ENCODE assay signal across 14 cellular contexts in the genomic region with DNA sequence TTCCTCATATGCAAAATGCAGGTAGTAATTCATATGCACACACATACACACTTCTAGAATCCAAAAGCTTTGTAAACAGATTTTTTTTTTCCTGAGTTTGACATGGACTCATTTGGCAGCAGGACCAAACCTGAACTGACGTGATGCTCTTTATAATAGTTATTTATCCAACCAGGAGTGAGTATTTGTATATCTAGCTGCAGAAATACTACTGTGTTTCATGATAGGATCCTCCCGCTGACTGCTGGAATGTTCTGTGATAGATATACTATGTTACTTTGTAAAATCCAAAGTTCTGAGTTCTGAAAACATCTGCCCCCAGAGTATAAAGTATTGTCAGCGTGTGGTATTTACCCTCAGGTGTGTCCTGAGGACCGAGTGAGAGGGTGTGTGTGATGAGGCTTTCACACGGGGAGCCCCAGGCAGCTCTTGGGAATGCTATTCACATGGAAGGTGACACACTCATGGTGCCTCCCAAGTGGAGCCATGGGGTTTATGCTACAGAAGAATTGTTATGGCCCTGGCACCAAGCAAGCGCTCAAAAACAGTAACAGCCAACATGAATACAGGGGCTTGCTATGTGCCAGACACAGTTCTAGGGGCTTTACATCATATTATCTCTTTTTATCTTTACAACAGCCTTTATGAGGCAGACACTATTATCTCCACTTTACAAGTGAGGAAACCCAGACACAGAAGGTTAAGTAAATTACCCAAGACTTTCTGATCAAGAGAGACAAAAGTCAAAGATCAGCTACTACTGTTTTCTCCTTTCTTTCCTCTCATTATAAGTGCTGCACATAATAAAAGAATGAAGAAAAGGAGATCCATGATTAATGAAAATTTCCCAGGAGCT. TPM values are rescaled to one million over a fixed set of nuclear protein-coding genes. Genes with fewer than 3 reads are reported as not detected.
DNase-seq lines count a peak whose midpoint lies in the region; ATAC-seq and TF ChIP-seq lines count a peak whose summit lies in the region.
"Had no signal": no experiment of that assay in that cellular context is flagged by ENCODE, and none has a peak within 500 bp of the region (broad histone marks: within the 10 kb centered on the region; RNA-seq: fewer than 3 reads in every experiment).

No MANE protein-coding gene starts in this region.

- H3K4me3 ChIP-seq in Loucy (ENCODE audit: low read length, poor library complexity, severe bottlenecking) (peak overlapping the region; percentile 39), brain microvascular endothelial cell (ENCODE audit: low read depth, low read length) (no peak overlapping the region)

- H3K9me2 ChIP-seq in Loucy (replicated peaks; ENCODE audit: low read depth, low read length) = no peaks in the 10 kb centered on the region

- peaks cover 3% of the 10 kb centered on the region; the same call in 1 of the 2 replicates for H3K9me3 ChIP-seq in Loucy (ENCODE audit: insufficient read depth, low read depth, low read length)

- no peak overlapping the region for H3K27ac ChIP-seq in brain microvascular endothelial cell

- DNase-seq in Daoy (ENCODE audit: low read depth) (peak; percentile 15), astrocyte of the hippocampus (ENCODE audit: low read depth, low spot score) (peak; percentile 20), mesothelial cell of epicardium (ENCODE audit: low spot score in 2 of 2, unreplicated experiment in 2 of 2) (no peak), brain microvascular endothelial cell (no peak)
- DNase-seq in activated CD8-positive, alpha-beta T cell treated with anti-CD3 and anti-CD28 coated beads for 36 hours = no peak
- DNase-seq in activated naive CD4-positive, alpha-beta T cell treated with Interleukin-2 at 50 U/mL for 16 hours = no peak
- no peak for DNase-seq in central memory CD4-positive, alpha-beta T cell
- DNase-seq: activated CD4-positive, CD25-positive, alpha-beta regulatory T cell; CD4-positive, CD25-positive, alpha-beta regulatory T cell; effector memory CD8-positive, alpha-beta T cell; NCI-H1436 treated with DMSO at 0.1 percent for 48 hours had no signal

- intact Hi-C loops in activated CD8-positive, alpha-beta T cell treated with anti-CD3 and anti-CD28 coated beads for 36 hours (cut with micrococcal nuclease) = no loop called here

- H3K4me3 Mint-ChIP-seq in mesothelial cell of epicardium = no peak overlapping the region
- no peak overlapping the region for H3K4me3 Mint-ChIP-seq in activated CD8-positive, alpha-beta T cell treated with anti-CD3 and anti-CD28 coated beads for 36 hours
- H3K4me3 Mint-ChIP-seq: CD4-positive, CD25-positive, alpha-beta regulatory T cell; effector memory CD8-positive, alpha-beta T cell had no signal

- peak overlapping the region; percentile 47 for H3K9ac ChIP-seq in Loucy (ENCODE audit: low read depth, low read length, poor library complexity, severe bottlenecking)

- 0 out of 2 replicates have a peak overlapping the region, but pooled peaks have one; percentile 5 for H2AFZ ChIP-seq in Loucy (ENCODE audit: low read length)

- H3K4me2 ChIP-seq in Loucy (ENCODE audit: low read depth, low read length, poor library complexity, severe bottlenecking) = peak overlapping the region; percentile 74

- in situ Hi-C loops in brain microvascular endothelial cell (cut with HindIII; ENCODE audit: low pct_ligation_motif_present, low sequenced_read_pairs) = no loop called here

- H3K4me1 ChIP-seq in Loucy (ENCODE audit: insufficient read depth, low read length, poor library complexity, severe bottlenecking) = peaks cover 32% of the 10 kb centered on the region

- H3K27ac Mint-ChIP-seq in mesothelial cell of epicardium = peak overlapping the region; percentile 41
- H3K27ac Mint-ChIP-seq in activated CD8-positive, alpha-beta T cell treated with anti-CD3 and anti-CD28 coated beads for 36 hours = no peak overlapping the region
- H3K27ac Mint-ChIP-seq: effector memory CD8-positive, alpha-beta T cell had no signal

- peaks cover 9% of the 10 kb centered on the region for H3K27me3 Mint-ChIP-seq in mesothelial cell of epicardium (ENCODE audit: low read depth)
- H3K27me3 Mint-ChIP-seq in activated CD8-positive, alpha-beta T cell treated with anti-CD3 and anti-CD28 coated beads for 36 hours = peaks cover 8% of the 10 kb centered on the region
- H3K27me3 Mint-ChIP-seq: CD4-positive, CD25-positive, alpha-beta regulatory T cell had no signal

- TF ChIP-seq CTCF in Loucy (conservative IDR thresholded peaks at IDR 0.05; ENCODE audit: low read length) = no peak
- TF ChIP-seq CTCF in mesothelial cell of epicardium (IDR thresholded peaks at IDR 0.05; ENCODE audit: unreplicated experiment) = no peak
- TF ChIP-seq CTCF in activated CD8-positive, alpha-beta T cell treated with anti-CD3 and anti-CD28 coated beads for 36 hours (IDR thresholded peaks at IDR 0.05) = no peak
- TF ChIP-seq CTCF in brain microvascular endothelial cell (IDR thresholded peaks at IDR 0.05; ENCODE audit: low read depth, low read length, missing control alignments) = no peak

- H3F3A ChIP-seq in Loucy (ENCODE audit: low read depth) = peaks cover 3% of the 10 kb centered on the region; the same call in 1 of the 2 replicates

- POLR2A ChIA-PET in activated CD8-positive, alpha-beta T cell treated with anti-CD3 and anti-CD28 coated beads for 36 hours (lab: Charles Lee) = no interaction called here

- H3K36me3 ChIP-seq in Loucy (ENCODE audit: insufficient read depth, low read length) = no peaks in the 10 kb centered on the region
- peaks cover 2% of the 10 kb centered on the region for H3K36me3 ChIP-seq in brain microvascular endothelial cell (replicated peaks)

- H3K4me1 Mint-ChIP-seq in mesothelial cell of epicardium = peaks cover 34% of the 10 kb centered on the region
- no peaks in the 10 kb centered on the region for H3K4me1 Mint-ChIP-seq in activated CD8-positive, alpha-beta T cell treated with anti-CD3 and anti-CD28 coated beads for 36 hours (ENCODE audit: low read depth)

- H3K27me3 ChIP-seq in Loucy (ENCODE audit: insufficient read depth, low read length, poor library complexity, severe bottlenecking) (no peaks in the 10 kb centered on the region), brain microvascular endothelial cell (replicated peaks) (no peaks in the 10 kb centered on the region)

- peaks cover 16% of the 10 kb centered on the region for H3K9me3 Mint-ChIP-seq in mesothelial cell of epicardium
- H3K9me3 Mint-ChIP-seq in activated CD8-positive, alpha-beta T cell treated with anti-CD3 and anti-CD28 coated beads for 36 hours = peaks cover 16% of the 10 kb centered on the region

- no peaks in the 10 kb centered on the region for H4K20me1 ChIP-seq in Loucy (ENCODE audit: insufficient read depth, low read length, poor library complexity, severe bottlenecking)

- H3K79me2 ChIP-seq in Loucy (ENCODE audit: insufficient read depth, low read length) = no peaks in the 10 kb centered on the region

- ATAC-seq in activated CD8-positive, alpha-beta T cell treated with anti-CD3 and anti-CD28 coated beads for 36 hours = no peak
- ATAC-seq: effector memory CD8-positive, alpha-beta T cell had no signal

- peaks cover 11% of the 10 kb centered on the region for H3K36me3 Mint-ChIP-seq in mesothelial cell of epicardium
- no peaks in the 10 kb centered on the region for H3K36me3 Mint-ChIP-seq in activated CD8-positive, alpha-beta T cell treated with anti-CD3 and anti-CD28 coated beads for 36 hours (ENCODE audit: low read depth)
- H3K36me3 Mint-ChIP-seq: CD4-positive, CD25-positive, alpha-beta regulatory T cell had no signal

- CTCF ChIA-PET in activated CD8-positive, alpha-beta T cell treated with anti-CD3 and anti-CD28 coated beads for 36 hours (lab: Charles Lee) = no interaction called here

RNA-seq across cellular contexts. Expression of a gene that starts 16.7 kb away (rescaled TPM):
- 0.06 TPM in 1 of 2 replicates, not detected in the other for total RNA-seq in Daoy (2014; rRNA removed; shearing (Covaris generic))
- total RNA-seq in mesothelial cell of epicardium = 0.29 TPM in 1 of 3 replicates, not detected in the others
- total RNA-seq in activated CD8-positive, alpha-beta T cell treated with anti-CD3 and anti-CD28 coated beads for 36 hours = not detected
- total RNA-seq: CD4-positive, CD25-positive, alpha-beta regulatory T cell; left lobe of liver; SK-MEL-5 had no signal

RNA-seq across cellular contexts. Expression of a gene that starts 44.7 kb away (rescaled TPM):
- total RNA-seq in Daoy (2014; rRNA removed; shearing (Covaris generic)) = 323 and 410 TPM in 2 replicates
- total RNA-seq in mesothelial cell of epicardium = 126 to 131 TPM (median 130 TPM) in 3 replicates
- total RNA-seq in activated CD8-positive, alpha-beta T cell treated with anti-CD3 and anti-CD28 coated beads for 36 hours = 100 to 1,000 TPM; 146 to 152 TPM

Comparison
In these comparisons a context has a peak if more than half of its experiments do, and no peak if none do; other contexts are left out.
1. DNase-seq: peak in Daoy (single experiment) and astrocyte of the hippocampus (single experiment); none in mesothelial cell of epicardium (0 of 2), activated CD8-positive, alpha-beta T cell treated with anti-CD3 and anti-CD28 coated beads for 36 hours (single experiment), activated naive CD4-positive, alpha-beta T cell treated with Interleukin-2 at 50 U/mL for 16 hours (single experiment), brain microvascular endothelial cell (single experiment) and central memory CD4-positive, alpha-beta T cell (single experiment).